In genomic region chr1:23177031-23177430, GRCh38 we compare ENCODE assay signal across 8 cellular contexts. TPM values are rescaled to one million over a fixed set of nuclear protein-coding genes. Genes with fewer than 3 reads are reported as not detected.
DNase-seq lines count a peak whose midpoint lies in the region; FAIRE-seq and TF ChIP-seq lines count a peak whose summit lies in the region.

No MANE protein-coding gene starts in this region.

- H3K9ac ChIP-seq in keratinocyte (ENCODE audit: control insufficient read depth, extremely low read depth, insufficient read depth, low read length) (peak overlapping the region; percentile 77), subcutaneous abdominal adipose tissue (ENCODE audit: low read length in 5 of 5) (peak overlapping the region; percentile 63 to 95 (median 84))

- H3K9me1 ChIP-seq in keratinocyte (ENCODE audit: control insufficient read depth, extremely low read depth, insufficient read depth, low read length), result no peaks in the 10 kb centered on the region

- TF ChIP-seq CTCF in adrenal gland (IDR thresholded peaks at IDR 0.05) (no peak), keratinocyte (optimal IDR thresholded peaks at IDR 0.05 in 1 of 3, IDR thresholded peaks at IDR 0.05 in 1 of 3, conservative IDR thresholded peaks at IDR 0.05 in 1 of 3; ENCODE audit: extremely low read depth in 1 of 3, insufficient read depth in 2 of 3, low read length in 3 of 3) (no peak), GM13977 (IDR thresholded peaks at IDR 0.05; ENCODE audit: extremely low read depth, insufficient read depth, missing control alignments) (no peak)

- dilution Hi-C loops in keratinocyte (cut with MboI; ENCODE audit: extremely low pct_ligation_motif_present, low sequenced_read_pairs), result no loop called here

- H3K36me3 Mint-ChIP-seq in T-helper 1 cell treated with Interleukin-12 subunit alpha and Interleukin-12 subunit beta and Interleukin-4 antibody, amounts not matched to agents 30 μg/mL and 1 μg/mL, for 36 hours (ENCODE audit: low read depth), result no peaks in the 10 kb centered on the region

- no peak for TF ChIP-seq POLR2A in adrenal gland (IDR thresholded peaks at IDR 0.05)

- H2AFZ ChIP-seq in keratinocyte (ENCODE audit: control insufficient read depth, low read length), result peak overlapping the region; percentile 86

- H3K4me3 ChIP-seq in adrenal gland (peak overlapping the region in 2 of 4 donors; percentile 31 to 77), keratinocyte (ENCODE audit: control insufficient read depth in 2 of 3, extremely low read depth in 1 of 3, insufficient read depth in 2 of 3, low read depth in 1 of 3, low read length in 3 of 3) (peak overlapping the region; percentile 34 to 63 (median 42)), subcutaneous abdominal adipose tissue (ENCODE audit: low read depth in 1 of 5, low read length in 5 of 5) (peak overlapping the region; percentile 71 to 81 (median 76))

- H3K36me3 ChIP-seq in adrenal gland (replicated peaks in 1 of 2) (no peaks in the 10 kb centered on the region), keratinocyte (ENCODE audit: control insufficient read depth in 2 of 2, extremely low read depth in 1 of 2, insufficient read depth in 2 of 2, low read length in 2 of 2) (no peaks in the 10 kb centered on the region), subcutaneous abdominal adipose tissue (ENCODE audit: control insufficient read depth in 5 of 5, insufficient read depth in 5 of 5, low read length in 5 of 5) (no peaks in the 10 kb centered on the region)

- peak overlapping the region in 4 of 5 donors; percentile 71 to 96 (median 82) for H3K27ac ChIP-seq in adrenal gland
- H3K27ac ChIP-seq in keratinocyte (ENCODE audit: control insufficient read depth, insufficient read depth, low read length), result peak overlapping the region; percentile 50
- H3K27ac ChIP-seq in subcutaneous abdominal adipose tissue (ENCODE audit: low read depth, low read length), result peak overlapping the region; percentile 76

- H3K4me1 ChIP-seq in adrenal gland (replicated peaks in 1 of 2), result peaks cover 8 to 21% of the 10 kb centered on the region in 2 donors
- H3K4me1 ChIP-seq in keratinocyte (ENCODE audit: control insufficient read depth, extremely low read depth, insufficient read depth, low read length), result peaks cover 11% of the 10 kb centered on the region
- peaks cover 5 to 34% (median 17%) of the 10 kb centered on the region in 5 donors for H3K4me1 ChIP-seq in subcutaneous abdominal adipose tissue (ENCODE audit: control insufficient read depth in 5 of 5, insufficient read depth in 5 of 5, low read length in 5 of 5)

- H3K27me3 Mint-ChIP-seq in T-helper 1 cell treated with Interleukin-12 subunit alpha and Interleukin-12 subunit beta and Interleukin-4 antibody, amounts not matched to agents 30 μg/mL and 1 μg/mL, for 36 hours (ENCODE audit: low read depth), result peaks cover 11% of the 10 kb centered on the region

- H4K20me1 ChIP-seq in keratinocyte (ENCODE audit: control insufficient read depth, extremely low read depth, insufficient read depth, low read length), result no peaks in the 10 kb centered on the region

- peaks cover 15% of the 10 kb centered on the region for H3K4me1 Mint-ChIP-seq in T-helper 1 cell treated with Interleukin-12 subunit alpha and Interleukin-12 subunit beta and Interleukin-4 antibody, amounts not matched to agents 30 μg/mL and 1 μg/mL, for 36 hours (ENCODE audit: low read depth)

- WGBS in adrenal gland, 4 donors, result 44 to 60% (median 50%) methylated on average over 3 to 10 of the region's 10 CpGs

- no peak overlapping the region for H3K27ac Mint-ChIP-seq in T-helper 1 cell treated with Interleukin-12 subunit alpha and Interleukin-12 subunit beta and Interleukin-4 antibody, amounts not matched to agents 30 μg/mL and 1 μg/mL, for 36 hours

- intact Hi-C loops in adrenal gland (cut with DNase I), result no loop called here

- H3K9me3 Mint-ChIP-seq in T-helper 1 cell treated with Interleukin-12 subunit alpha and Interleukin-12 subunit beta and Interleukin-4 antibody, amounts not matched to agents 30 μg/mL and 1 μg/mL, for 36 hours, result no peaks in the 10 kb centered on the region

- H3K27me3 ChIP-seq in adrenal gland, result no peaks in the 10 kb centered on the region
- H3K27me3 ChIP-seq in keratinocyte (ENCODE audit: control insufficient read depth, extremely low read depth, insufficient read depth, low read length), result no peaks in the 10 kb centered on the region
- no peaks in the 10 kb centered on the region for H3K27me3 ChIP-seq in subcutaneous abdominal adipose tissue (ENCODE audit: control insufficient read depth in 5 of 5, insufficient read depth in 4 of 5, low read length in 5 of 5)

- FAIRE-seq in keratinocyte (lab: Jason Lieb, UNC), result no peak

- H3K9me3 ChIP-seq in adrenal gland (replicated peaks in 1 of 3) (no peaks in the 10 kb centered on the region), keratinocyte (ENCODE audit: control insufficient read depth, low read depth, low read length) (no peaks in the 10 kb centered on the region), subcutaneous abdominal adipose tissue (ENCODE audit: control insufficient read depth in 5 of 5, low read length in 5 of 5) (no peaks in the 10 kb centered on the region)

- H3K4me2 ChIP-seq in keratinocyte (ENCODE audit: control insufficient read depth, extremely low read depth, insufficient read depth, low read depth, low read length), result peak overlapping the region; percentile 85

- H3K4me3 Mint-ChIP-seq in T-helper 1 cell treated with Interleukin-12 subunit alpha and Interleukin-12 subunit beta and Interleukin-4 antibody, amounts not matched to agents 30 μg/mL and 1 μg/mL, for 36 hours, result peak overlapping the region; percentile 73

- H3K79me2 ChIP-seq in keratinocyte (ENCODE audit: control insufficient read depth, insufficient read depth, low read length), result no peaks in the 10 kb centered on the region

- in situ Hi-C loops in GM13977 (cut with MboI; ENCODE audit: low pct_unique_long_range_greater_than_20kb, low sequenced_read_pairs, unreplicated experiment), result no loop called here

- DNase-seq in T-helper 1 cell, result no peak
- no peak for DNase-seq in adrenal gland
- DNase-seq in keratinocyte (ENCODE audit: low read depth, low spot score), result no peak
- DNase-seq in GM13977 (ENCODE audit: low spot score), result no peak
- no peak for DNase-seq in NCI-H2107 treated with DMSO at 0.1 percent for 48 hours (lab: John Stamatoyannopoulos, UW; ENCODE audit: unreplicated experiment)
- no peak for DNase-seq in NCI-H2081 (lab: John Stamatoyannopoulos, UW)

RNA-seq across cellular contexts. Expression of gene LUZP1, which starts 8.4 kb away (rescaled TPM):
- 10 to 100 TPM; 16.2 to 65.3 (median 30.1) TPM for total RNA-seq in adrenal gland
- polyA plus RNA-seq in adrenal gland, result 10 to 100 TPM in 1 of 3 donors, 1 to 10 TPM in 2; 7.1 to 25.8 (median 9.7) TPM
- 46.1 to 52.8 TPM (median 52.5 TPM) in 3 replicates for polyA plus RNA-seq in keratinocyte
- polyA plus RNA-seq in keratinocyte (2011; ENCODE audit: low read depth), result 102 TPM
- polyA plus RNA-seq in keratinocyte (2011; cell fraction: cytosol; rRNA removed), result 31.4 and 40.6 TPM in 2 replicates
- 68.2 and 75.7 TPM in 2 replicates for polyA plus RNA-seq in keratinocyte (2011; cell fraction: nucleus; rRNA removed)
- 18.8 and 46.9 TPM in 2 replicates for polyA plus RNA-seq in keratinocyte (2012; ENCODE audit: low replicate concordance)
- 65.4 to 110 TPM (median 99.0 TPM) in 3 replicates for polyA minus RNA-seq in keratinocyte
- 59.9 TPM for polyA minus RNA-seq in keratinocyte (2011; cell fraction: cytosol; rRNA and poly(A)+ RNA removed)
- 89.4 and 161 TPM in 2 replicates for polyA minus RNA-seq in keratinocyte (2011; cell fraction: nucleus; rRNA and poly(A)+ RNA removed)

RNA-seq across cellular contexts. Expression of gene HTR1D, which starts 40.3 kb away (rescaled TPM):
- total RNA-seq in adrenal gland, result not detected
- under 1 TPM in 1 of 3 donors, not detected in 2; 0.03 TPM for polyA plus RNA-seq in adrenal gland
- 0.08 to 0.30 TPM (median 0.14 TPM) in 3 replicates for polyA plus RNA-seq in keratinocyte
- polyA plus RNA-seq in keratinocyte (2011; ENCODE audit: low read depth), result 0.15 TPM
- polyA plus RNA-seq in keratinocyte (2011; cell fraction: cytosol; rRNA removed), result 0.12 and 0.13 TPM in 2 replicates
- 0.27 and 0.36 TPM in 2 replicates for polyA plus RNA-seq in keratinocyte (2011; cell fraction: nucleus; rRNA removed)
- polyA plus RNA-seq in keratinocyte (2012; ENCODE audit: low replicate concordance), result 0.10 and 0.31 TPM in 2 replicates
- 0.46 to 0.82 TPM (median 0.54 TPM) in 3 replicates for polyA minus RNA-seq in keratinocyte
- not detected for polyA minus RNA-seq in keratinocyte (2011; cell fraction: cytosol; rRNA and poly(A)+ RNA removed)
- polyA minus RNA-seq in keratinocyte (2011; cell fraction: nucleus; rRNA and poly(A)+ RNA removed), result 0.21 and 0.23 TPM in 2 replicates
